Comparison of ENCODE assay signal across 11 cellular contexts in genomic region chr4:77581724-77582123, GRCh38. TPM values are rescaled to one million over a fixed set of nuclear protein-coding genes. Genes with fewer than 3 reads are reported as not detected.
DNase-seq lines count a peak whose midpoint lies in the region; ATAC-seq and TF ChIP-seq lines count a peak whose summit lies in the region.
"Had no signal": no experiment of that assay in that cellular context is flagged by ENCODE, and none has a peak within 500 bp of the region (broad histone marks: within the 10 kb centered on the region; RNA-seq: fewer than 3 reads in every experiment).

No MANE protein-coding gene starts in this region.

- H3K9me3 Mint-ChIP-seq in WTC11 = peaks cover 22% of the 10 kb centered on the region

- no peak for TF ChIP-seq POLR2A in esophagus muscularis mucosa (IDR thresholded peaks at IDR 0.05; ENCODE audit: low read depth)

- no peaks in the 10 kb centered on the region for H3K4me1 Mint-ChIP-seq in WTC11

- H3K4me3 Mint-ChIP-seq in WTC11 = no peak overlapping the region

- no peak overlapping the region for H3K4me3 ChIP-seq in left lung
- no peak overlapping the region for H3K4me3 ChIP-seq in esophagus muscularis mucosa

- intact Hi-C loops in left lung (cut with DNase I) = no loop called here
- intact Hi-C loops in esophagus muscularis mucosa (cut with DNase I) = no loop called here

- TF ChIP-seq EP300 in esophagus muscularis mucosa (IDR thresholded peaks at IDR 0.05) = no peak

- H3K36me3 ChIP-seq in left lung (no peaks in the 10 kb centered on the region), esophagus muscularis mucosa (no peaks in the 10 kb centered on the region)

- peak; percentile 89 for ATAC-seq in GM18870 (IDR thresholded peaks at IDR 0.05; ENCODE audit: unreplicated experiment)
- peak; percentile 79 for ATAC-seq in HG02571 (IDR thresholded peaks at IDR 0.05; ENCODE audit: unreplicated experiment)
- peak; percentile 41 for ATAC-seq in left lung
- no peak for ATAC-seq in HG03139 (IDR thresholded peaks at IDR 0.05; ENCODE audit: unreplicated experiment)
- no peak for ATAC-seq in GM21825 (IDR thresholded peaks at IDR 0.05; ENCODE audit: unreplicated experiment)
- no peak for ATAC-seq in WTC11

- H3K36me3 Mint-ChIP-seq in WTC11 = peaks cover 6% of the 10 kb centered on the region

- DNase-seq in LHCN-M2 (ENCODE audit: low read depth) (peak; percentile 49), left lung (no peak), WTC11 (ENCODE audit: low spot score) (no peak), esophagus muscularis mucosa (ENCODE audit: extremely low spot score) (no peak)
- DNase-seq: DMS153, NCI-H2227 treated with DMSO at 0.1 percent for 48 hours, SW 1271 had no signal

- H3K4me1 ChIP-seq in left lung = peaks cover 0 to 3% of the 10 kb centered on the region in 2 donors
- H3K4me1 ChIP-seq in esophagus muscularis mucosa = no peaks in the 10 kb centered on the region

- H3K27ac ChIP-seq in left lung (no peak overlapping the region), esophagus muscularis mucosa (replicated peaks in 1 of 4) (no peak overlapping the region)

- CTCF ChIA-PET in WTC11 (lab: Charles Lee) = no interaction called here

- no peak overlapping the region for H3K27ac Mint-ChIP-seq in WTC11

- H3K27me3 Mint-ChIP-seq in WTC11 (ENCODE audit: low read depth) = no peaks in the 10 kb centered on the region; the same call in 1 of the 2 replicates

- H3K27me3 ChIP-seq in left lung = no peaks in the 10 kb centered on the region
- H3K27me3 ChIP-seq in esophagus muscularis mucosa = no peaks in the 10 kb centered on the region

- no peaks in the 10 kb centered on the region for H3K9me3 ChIP-seq in left lung
- no peaks in the 10 kb centered on the region for H3K9me3 ChIP-seq in esophagus muscularis mucosa

- POLR2A ChIA-PET in WTC11 (lab: Charles Lee) = no interaction called here

- no peak for TF ChIP-seq CTCF in left lung (IDR thresholded peaks at IDR 0.05)
- TF ChIP-seq CTCF in WTC11 (IDR thresholded peaks at IDR 0.05) = no peak
- no peak for TF ChIP-seq CTCF in esophagus muscularis mucosa (IDR thresholded peaks at IDR 0.05)

- WGBS in esophagus muscularis mucosa = 77% methylated on average over 4 of the region's 4 CpGs

TF ChIP-seq in WTC11, 78 proteins besides CTCF, POLR2A, EP300 and RAD21:
- TF ChIP-seq MXD4 (CRISPR knock-in tag; IDR thresholded peaks at IDR 0.05; ENCODE audit: borderline replicate concordance) = no peak
- TF ChIP-seq KAT7 (CRISPR knock-in tag; IDR thresholded peaks at IDR 0.05; ENCODE audit: borderline replicate concordance) = no peak
- no peak for TF ChIP-seq SOX15 (CRISPR knock-in tag; IDR thresholded peaks at IDR 0.05)
- TF ChIP-seq ZNF263 (CRISPR knock-in tag; IDR thresholded peaks at IDR 0.05; ENCODE audit: low read depth) = no peak
- TF ChIP-seq, protein P1, sequence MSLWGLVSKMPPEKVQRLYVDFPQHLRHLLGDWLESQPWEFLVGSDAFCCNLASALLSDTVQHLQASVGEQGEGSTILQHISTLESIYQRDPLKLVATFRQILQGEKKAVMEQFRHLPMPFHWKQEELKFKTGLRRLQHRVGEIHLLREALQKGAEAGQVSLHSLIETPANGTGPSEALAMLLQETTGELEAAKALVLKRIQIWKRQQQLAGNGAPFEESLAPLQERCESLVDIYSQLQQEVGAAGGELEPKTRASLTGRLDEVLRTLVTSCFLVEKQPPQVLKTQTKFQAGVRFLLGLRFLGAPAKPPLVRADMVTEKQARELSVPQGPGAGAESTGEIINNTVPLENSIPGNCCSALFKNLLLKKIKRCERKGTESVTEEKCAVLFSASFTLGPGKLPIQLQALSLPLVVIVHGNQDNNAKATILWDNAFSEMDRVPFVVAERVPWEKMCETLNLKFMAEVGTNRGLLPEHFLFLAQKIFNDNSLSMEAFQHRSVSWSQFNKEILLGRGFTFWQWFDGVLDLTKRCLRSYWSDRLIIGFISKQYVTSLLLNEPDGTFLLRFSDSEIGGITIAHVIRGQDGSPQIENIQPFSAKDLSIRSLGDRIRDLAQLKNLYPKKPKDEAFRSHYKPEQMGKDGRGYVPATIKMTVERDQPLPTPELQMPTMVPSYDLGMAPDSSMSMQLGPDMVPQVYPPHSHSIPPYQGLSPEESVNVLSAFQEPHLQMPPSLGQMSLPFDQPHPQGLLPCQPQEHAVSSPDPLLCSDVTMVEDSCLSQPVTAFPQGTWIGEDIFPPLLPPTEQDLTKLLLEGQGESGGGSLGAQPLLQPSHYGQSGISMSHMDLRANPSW (CRISPR knock-in tag; conservative IDR thresholded peaks at IDR 0.05; ENCODE audit: low read depth) = no peak
- no peak for TF ChIP-seq JUN (CRISPR knock-in tag; IDR thresholded peaks at IDR 0.05)
- TF ChIP-seq TEAD1 (CRISPR knock-in tag; IDR thresholded peaks at IDR 0.05) = no peak
- no peak for TF ChIP-seq ZNF121 (CRISPR knock-in tag; IDR thresholded peaks at IDR 0.05)
- TF ChIP-seq MYBL2 (CRISPR knock-in tag; IDR thresholded peaks at IDR 0.05) = no peak
- no peak for TF ChIP-seq MAX (CRISPR knock-in tag; IDR thresholded peaks at IDR 0.05)

RNA-seq across cellular contexts. Expression of gene CXCL13, which starts 23.9 kb away (rescaled TPM):
- not detected in 2 replicates for total RNA-seq in LHCN-M2 (2014; rRNA removed)
- not detected for polyA plus RNA-seq in LHCN-M2 (2012)
- 1 to 10 TPM in 1 of 2 donors, under 1 TPM in 1; 0.92 to 3.5 TPM for total RNA-seq in left lung
- total RNA-seq in WTC11 (2021) = not detected in 3 replicates
- total RNA-seq in esophagus muscularis mucosa = under 1 TPM in 2 of 4 donors, not detected in 2; 0.32 to 0.66 TPM

Comparison
In these comparisons a context has a peak if more than half of its experiments do, and no peak if none do; other contexts are left out.
1. ATAC-seq: peak in GM18870 (single experiment), HG02571 (single experiment) and left lung (single experiment); none in HG03139 (single experiment), GM21825 (single experiment) and WTC11 (single experiment).